In the genomic region with DNA sequence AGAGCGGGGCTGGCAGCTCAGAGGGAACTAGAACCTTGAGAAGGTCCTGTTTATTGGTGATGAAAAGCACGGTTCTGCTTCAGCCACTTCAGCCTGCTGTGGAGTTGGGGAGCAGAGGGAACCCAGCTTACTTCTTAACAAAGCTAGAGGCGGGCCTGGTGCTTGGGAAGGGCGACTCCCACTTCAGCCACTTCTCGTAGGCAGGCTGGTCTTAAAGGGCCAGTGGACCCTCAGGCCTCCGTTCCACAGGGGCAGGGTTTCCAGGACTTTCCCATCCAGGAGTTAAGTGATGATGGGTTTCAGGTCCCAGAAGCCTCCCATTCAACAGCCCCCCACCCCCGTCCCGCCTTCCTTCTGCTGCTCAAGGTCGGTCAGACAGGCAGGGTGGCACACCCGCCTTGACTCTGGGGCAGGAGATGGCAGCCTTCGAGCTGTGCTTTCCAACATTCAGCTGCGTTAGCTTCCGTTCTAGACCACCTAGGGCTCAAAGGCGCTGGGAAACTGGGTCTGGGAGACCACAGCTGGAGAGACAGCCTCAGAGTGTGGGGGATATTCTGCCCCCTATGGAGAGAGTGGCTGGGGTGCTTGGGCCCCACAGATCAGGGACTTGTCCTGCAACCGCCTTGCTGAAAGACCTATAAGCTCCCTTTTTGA, we compare ENCODE assay signal across 9 cellular contexts. TPM values are rescaled to one million over a fixed set of nuclear protein-coding genes. Genes with fewer than 3 reads are reported as not detected.
DNase-seq lines count a peak whose midpoint lies in the region; ATAC-seq, FAIRE-seq and TF ChIP-seq lines count a peak whose summit lies in the region.
"Had no signal": no experiment of that assay in that cellular context is flagged by ENCODE, and none has a peak within 500 bp of the region (broad histone marks: within the 10 kb centered on the region; RNA-seq: fewer than 3 reads in every experiment).

No MANE protein-coding gene starts in this region.

- DNase-seq in stimulated activated naive CD8-positive, alpha-beta T cell treated with anti-CD3 and anti-CD28 coated beads, Interleukin-15, Interleukin-2, amounts not matched to agents 100 U/mL and 50 U/mL, for 24 hours: no peak
- DNase-seq in SK-N-MC (ENCODE audit: low read depth, low spot score) (no peak), fibroblast of gingiva (ENCODE audit: low read depth) (peak; percentile 72), urothelium cell line (ENCODE audit: low spot score) (peak; percentile 40), LoVo (ENCODE audit: low spot score) (no peak), NOMO-1 (lab: John Stamatoyannopoulos, UW; ENCODE audit: unreplicated experiment in 2 of 2) (no peak), osteocyte (ENCODE audit: extremely low spot score, unreplicated experiment) (no peak)
- DNase-seq: DMS 273 treated with DMSO at 0.1 percent for 48 hours had no signal

- no peaks in the 10 kb centered on the region for H3K9me3 Mint-ChIP-seq in stimulated activated naive CD8-positive, alpha-beta T cell treated with anti-CD3 and anti-CD28 coated beads, Interleukin-15, Interleukin-2, amounts not matched to agents 100 ng/mL and 50 ng/mL, for 24 hours
- no peaks in the 10 kb centered on the region for H3K9me3 Mint-ChIP-seq in osteocyte (ENCODE audit: unreplicated experiment)

- FAIRE-seq in urothelium cell line (lab: Jason Lieb, UNC): no peak

- peak overlapping the region; percentile 65; the same call in 1 of the 2 replicates for H3K27ac ChIP-seq in SK-N-MC

- peak overlapping the region; percentile 89 for H3K4me3 ChIP-seq in SK-N-MC

- no peaks in the 10 kb centered on the region for H3K9me3 ChIP-seq in SK-N-MC (ENCODE audit: low read depth, low read length)

- peak overlapping the region; percentile 89 for H3K4me3 Mint-ChIP-seq in stimulated activated naive CD8-positive, alpha-beta T cell treated with anti-CD3 and anti-CD28 coated beads, Interleukin-15, Interleukin-2, amounts not matched to agents 100 ng/mL and 50 ng/mL, for 24 hours
- H3K4me3 Mint-ChIP-seq in osteocyte (ENCODE audit: unreplicated experiment): no peak overlapping the region

- peak overlapping the region; percentile 93 for H3K27ac Mint-ChIP-seq in stimulated activated naive CD8-positive, alpha-beta T cell treated with anti-CD3 and anti-CD28 coated beads, Interleukin-15, Interleukin-2, amounts not matched to agents 100 ng/mL and 50 ng/mL, for 24 hours
- no peak overlapping the region for H3K27ac Mint-ChIP-seq in osteocyte (ENCODE audit: unreplicated experiment)

- peaks cover 82% of the 10 kb centered on the region for H3K4me1 Mint-ChIP-seq in stimulated activated naive CD8-positive, alpha-beta T cell treated with anti-CD3 and anti-CD28 coated beads, Interleukin-15, Interleukin-2, amounts not matched to agents 100 ng/mL and 50 ng/mL, for 24 hours (ENCODE audit: low read depth)
- H3K4me1 Mint-ChIP-seq in osteocyte (ENCODE audit: unreplicated experiment): peaks cover 19% of the 10 kb centered on the region

- ATAC-seq in stimulated activated naive CD8-positive, alpha-beta T cell treated with anti-CD3 and anti-CD28 coated beads, Interleukin-15, Interleukin-2, amounts not matched to agents 100 U/mL and 50 U/mL, for 24 hours: no peak

- peak overlapping the region; percentile 89 for H3K9ac ChIP-seq in SK-N-MC (ENCODE audit: insufficient read length)

- peaks cover 81% of the 10 kb centered on the region for H3K36me3 Mint-ChIP-seq in stimulated activated naive CD8-positive, alpha-beta T cell treated with anti-CD3 and anti-CD28 coated beads, Interleukin-15, Interleukin-2, amounts not matched to agents 100 ng/mL and 50 ng/mL, for 24 hours (ENCODE audit: low read depth)
- no peaks in the 10 kb centered on the region for H3K36me3 Mint-ChIP-seq in osteocyte (ENCODE audit: unreplicated experiment)

- TF ChIP-seq CTCF in osteocyte (IDR thresholded peaks at IDR 0.05): no peak

- H3K36me3 ChIP-seq in SK-N-MC (ENCODE audit: insufficient read depth, low read length): peaks cover 63% of the 10 kb centered on the region

- H3K27me3 Mint-ChIP-seq in stimulated activated naive CD8-positive, alpha-beta T cell treated with anti-CD3 and anti-CD28 coated beads, Interleukin-15, Interleukin-2, amounts not matched to agents 100 ng/mL and 50 ng/mL, for 24 hours: no peaks in the 10 kb centered on the region
- peaks cover 72% of the 10 kb centered on the region for H3K27me3 Mint-ChIP-seq in osteocyte (ENCODE audit: unreplicated experiment)

RNA-seq across cellular contexts. Expression of a gene that starts 3.4 kb away (rescaled TPM):
- total RNA-seq in osteocyte: not detected in 2 replicates

Comparison
In these comparisons a context has a peak if more than half of its experiments do, and no peak if none do; other contexts are left out.
1. DNase-seq: peak in fibroblast of gingiva (single experiment) and urothelium cell line (single experiment); none in stimulated activated naive CD8-positive, alpha-beta T cell treated with anti-CD3 and anti-CD28 coated beads, Interleukin-15, Interleukin-2, amounts not matched to agents 100 U/mL and 50 U/mL, for 24 hours (single experiment), SK-N-MC (single experiment), LoVo (single experiment), NOMO-1 (0 of 2) and osteocyte (single experiment).